ENCODE assay signal across 29 cellular contexts in the genomic region with DNA sequence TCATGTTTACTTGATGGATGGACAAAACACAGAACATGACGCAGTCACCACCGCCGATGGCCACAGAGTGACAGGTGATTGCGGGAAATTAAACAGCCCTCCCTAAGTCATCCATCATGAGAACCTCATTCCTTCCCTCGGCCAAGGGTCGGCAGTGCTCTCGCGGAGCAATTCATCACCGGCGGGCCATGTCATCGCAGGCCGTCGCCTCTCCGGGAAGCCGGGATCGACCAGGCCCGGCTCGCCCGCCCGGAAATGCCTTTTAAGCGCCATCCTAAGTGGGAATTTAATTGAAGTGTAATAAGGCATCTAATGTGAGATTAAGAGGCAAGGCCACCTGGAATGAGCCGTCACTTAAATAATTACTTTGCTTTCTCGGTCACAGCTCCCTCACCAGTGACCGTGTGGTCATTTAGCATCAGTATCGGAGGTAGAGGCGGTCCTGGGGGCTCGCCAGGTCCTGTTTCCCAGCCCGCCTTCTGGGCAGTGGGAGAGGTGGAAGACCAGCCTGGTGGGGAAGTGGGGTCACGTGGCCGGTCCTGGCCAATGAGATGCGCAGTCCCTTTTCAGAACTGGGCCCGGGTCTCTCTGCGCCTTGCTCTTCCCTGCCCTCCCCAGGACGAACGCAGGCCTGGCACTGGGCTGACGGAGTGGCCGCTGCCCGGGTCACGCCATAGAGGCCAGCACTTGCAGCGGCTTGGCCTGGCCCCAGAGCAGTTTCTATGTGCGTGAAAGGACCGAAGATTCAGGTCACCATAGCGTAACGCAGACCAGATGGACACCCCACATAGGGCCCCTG.
"Had no signal": no experiment of that assay in that cellular context is flagged by ENCODE, and none has a peak within 500 bp of the region (broad histone marks: within the 10 kb centered on the region; RNA-seq: fewer than 3 reads in every experiment).

No MANE protein-coding gene starts in this region.

- H3K36me3 Mint-ChIP-seq: activated CD4-positive, alpha-beta memory T cell treated with anti-CD3 and anti-CD28 coated beads for 36 hours; activated naive CD8-positive, alpha-beta T cell had no signal

- DNase-seq: activated B cell treated with CpG ODN at 0.5 μM for 24 hours; activated CD4-positive, alpha-beta memory T cell treated with anti-CD3 and anti-CD28 coated beads for 36 hours; activated CD4-positive, alpha-beta T cell treated with anti-CD3 and anti-CD28 coated beads for 1 hour; activated CD4-positive, alpha-beta T cell treated with anti-CD3 and anti-CD28 coated beads, Interleukin-2, amount 10 ng/mL, durations not matched to agents 7 days and 5 days; activated gamma-delta T cell; activated naive CD4-positive, alpha-beta T cell treated with anti-CD3 and anti-CD28 coated beads for 36 hours; activated T-cell treated with anti-CD3 and anti-CD28 coated beads for 4 hours; activated T-cell treated with anti-CD3 and anti-CD28 coated beads, Interleukin-2, amount 50 U/mL, for 48 hours; amygdala; brain microvascular endothelial cell; Kasumi-1; KBM-7; NCI-H1105 treated with DMSO at 0.1 percent for 48 hours; NCI-H1436 treated with DMSO at 0.1 percent for 48 hours; NCI-H187; NCI-H2171; NCI-H2227 treated with DMSO at 0.1 percent for 48 hours; NCI-H446 treated with DMSO at 0.1 percent for 48 hours; NCI-H69; NK-92 treated with Interleukin-12 subunit alpha and Interleukin-12 subunit beta, amount 100 ng/mL, for 24 hours; OCI-M1; RPMI8226; SJCRH30; T-helper 17 cell; T-helper 9 cell had no signal

- H3K4me1 Mint-ChIP-seq: activated B cell treated with CpG ODN at 0.5 μM for 24 hours; activated CD4-positive, alpha-beta T cell treated with anti-CD3 and anti-CD28 coated beads, Interleukin-2, amount 10 ng/mL, durations not matched to agents 7 days and 5 days; activated T-helper 17 cell treated with anti-CD3 and anti-CD28 coated beads, Interleukin-2, amount 50 U/mL, for 72 hours; T-helper 17 cell had no signal

- H3K9me3 Mint-ChIP-seq: activated B cell treated with CpG ODN at 0.5 μM for 24 hours; activated CD4-positive, alpha-beta memory T cell treated with anti-CD3 and anti-CD28 coated beads for 36 hours; activated CD4-positive, alpha-beta T cell treated with anti-CD3 and anti-CD28 coated beads, Interleukin-2, amount 10 ng/mL, durations not matched to agents 7 days and 5 days; activated naive CD4-positive, alpha-beta T cell treated with anti-CD3 and anti-CD28 coated beads for 36 hours; activated T-helper 17 cell treated with anti-CD3 and anti-CD28 coated beads, Interleukin-2, amount 50 U/mL, for 72 hours had no signal

- H3K36me3 ChIP-seq: brain microvascular endothelial cell, cardiac muscle cell, SJCRH30 had no signal

- H3K27me3 ChIP-seq: brain microvascular endothelial cell, cardiac muscle cell had no signal

- H3K4me3 Mint-ChIP-seq: activated B cell treated with CpG ODN at 0.5 μM for 24 hours; activated CD4-positive, alpha-beta memory T cell treated with anti-CD3 and anti-CD28 coated beads for 36 hours; activated CD4-positive, alpha-beta T cell treated with anti-CD3 and anti-CD28 coated beads, Interleukin-2, amount 10 ng/mL, durations not matched to agents 7 days and 5 days; activated naive CD4-positive, alpha-beta T cell treated with anti-CD3 and anti-CD28 coated beads for 36 hours; activated naive CD8-positive, alpha-beta T cell; activated T-helper 17 cell treated with anti-CD3 and anti-CD28 coated beads, Interleukin-2, amount 50 U/mL, for 72 hours; T-helper 17 cell had no signal

- H3K27ac ChIP-seq: brain microvascular endothelial cell, cardiac muscle cell, SJCRH30 had no signal

- H3K27ac Mint-ChIP-seq: activated B cell treated with CpG ODN at 0.5 μM for 24 hours; activated CD4-positive, alpha-beta memory T cell treated with anti-CD3 and anti-CD28 coated beads for 36 hours; activated CD4-positive, alpha-beta T cell treated with anti-CD3 and anti-CD28 coated beads, Interleukin-2, amount 10 ng/mL, durations not matched to agents 7 days and 5 days; activated naive CD4-positive, alpha-beta T cell treated with anti-CD3 and anti-CD28 coated beads for 36 hours; activated naive CD8-positive, alpha-beta T cell; activated T-helper 17 cell treated with anti-CD3 and anti-CD28 coated beads, Interleukin-2, amount 50 U/mL, for 72 hours; T-helper 17 cell had no signal

- FAIRE-seq: astrocyte had no signal

- H3K9me3 ChIP-seq: SJCRH30 had no signal

- H3K27me3 Mint-ChIP-seq: activated B cell treated with CpG ODN at 0.5 μM for 24 hours; activated CD4-positive, alpha-beta memory T cell treated with anti-CD3 and anti-CD28 coated beads for 36 hours; activated CD4-positive, alpha-beta T cell treated with anti-CD3 and anti-CD28 coated beads, Interleukin-2, amount 10 ng/mL, durations not matched to agents 7 days and 5 days; activated naive CD8-positive, alpha-beta T cell had no signal

- H3K4me1 ChIP-seq: SJCRH30 had no signal

- H3K4me3 ChIP-seq: cardiac muscle cell, SJCRH30 had no signal
